Comparison of ENCODE assay signal across 9 cellular contexts in genomic region chr12:51820721-51821422, GRCh38. TPM values are rescaled to one million over a fixed set of nuclear protein-coding genes. Genes with fewer than 3 reads are reported as not detected.
DNase-seq lines count a peak whose midpoint lies in the region; ATAC-seq, FAIRE-seq and TF ChIP-seq lines count a peak whose summit lies in the region.
"Had no signal": no experiment of that assay in that cellular context is flagged by ENCODE, and none has a peak within 500 bp of the region (broad histone marks: within the 10 kb centered on the region; RNA-seq: fewer than 3 reads in every experiment).

No MANE protein-coding gene starts in this region.

- peak overlapping the region; percentile 62 for H4K5ac ChIP-seq in H1 (ENCODE audit: insufficient read length, low read depth, low read length)

- TF ChIP-seq CTCF in GM20000 (IDR thresholded peaks at IDR 0.05; ENCODE audit: extremely low read depth, missing control alignments) (peak; percentile 29), H1 (IDR thresholded peaks at IDR 0.05; ENCODE audit: control extremely low read depth in 1 of 3, insufficient read depth in 1 of 3, low read depth in 1 of 3, low read length in 3 of 3) (peak; percentile 31 to 64 (median 52))

- peaks cover 29% of the 10 kb centered on the region for H3K27me3 Mint-ChIP-seq in activated CD4-positive, alpha-beta memory T cell treated with anti-CD3 and anti-CD28 coated beads, Interleukin-2, amount 10 ng/mL, durations not matched to agents 7 days and 5 days
- no peaks in the 10 kb centered on the region for H3K27me3 Mint-ChIP-seq in natural killer cell treated with Interleukin-12 subunit alpha and Interleukin-12 subunit beta and Interleukin-15 and Interleukin-18, amount 100 ng/mL, for 72 hours

- WGBS in H1 (ENCODE audit: extremely low coverage in 1 of 2, insufficient coverage in 1 of 2, insufficient read length in 1 of 2, insufficient replicate concordance in 2 of 2, low coverage in 1 of 2, low lambda C conversion rate in 2 of 2, missing lambda C conversion rate in 1 of 2), 2 experiments: 1% methylated on average over 60 of the region's 94 CpGs; no CpG with 5 or more reads in 1 of the 2 experiments

- no peak overlapping the region for H2BK120ac ChIP-seq in H1 (replicated peaks; ENCODE audit: low read depth, low read length)

- no peaks in the 10 kb centered on the region; the same call in 1 of the 2 replicates for H3K79me1 ChIP-seq in H1 (ENCODE audit: low read depth, low read length)

- no peak overlapping the region for H2BK15ac ChIP-seq in H1 (ENCODE audit: low read length)

- no peak overlapping the region for H4K91ac ChIP-seq in H1 (replicated peaks; ENCODE audit: insufficient read length, low read length)

- H3K27ac ChIP-seq in H1 (ENCODE audit: low read depth, low read length): peak overlapping the region; percentile 70; the same call in 1 of the 2 replicates

- peak overlapping the region; percentile 63 to 80 (median 76) for H3K4me3 ChIP-seq in H1 (ENCODE audit: extremely low read depth in 1 of 4, insufficient read depth in 2 of 4, low read depth in 3 of 4, low read length in 4 of 4)

- peak overlapping the region; percentile 52; the same call in 1 of the 2 replicates for H2BK5ac ChIP-seq in H1 (ENCODE audit: low read depth, low read length)

- peak; percentile 35 to 70; a peak in 2 of 3 replicates for TF ChIP-seq POLR2A in H1 (IDR thresholded peaks at IDR 0.05; ENCODE audit: control extremely low read depth in 1 of 2, low read depth in 2 of 2, low read length in 2 of 2)

- no peak overlapping the region for H3K14ac ChIP-seq in H1 (ENCODE audit: insufficient read length)

- H3K4me2 ChIP-seq in H1 (ENCODE audit: insufficient read depth in 1 of 2, low read depth in 2 of 2, low read length in 2 of 2): peak overlapping the region; percentile 73 to 93

- peak; percentile 89 to 90 for ATAC-seq in natural killer cell treated with Interleukin-12 subunit alpha and Interleukin-12 subunit beta and Interleukin-15 and Interleukin-18, amount 100 ng/mL, for 72 hours
- peak; percentile 85 for ATAC-seq in stimulated activated naive CD8-positive, alpha-beta T cell treated with anti-CD3 and anti-CD28 coated beads, Interleukin-15, Interleukin-2, amounts not matched to agents 100 U/mL and 50 U/mL, for 24 hours
- ATAC-seq in HG02970 (IDR thresholded peaks at IDR 0.05; ENCODE audit: low FRiP score, unreplicated experiment) (no peak), HG02763 (IDR thresholded peaks at IDR 0.05; ENCODE audit: unreplicated experiment) (no peak)

- peak overlapping the region; percentile 90 for H4K8ac ChIP-seq in H1 (ENCODE audit: extremely low read depth, insufficient read depth, low read length)

- no peaks in the 10 kb centered on the region; a peak in 1 of 8 replicates for H3K36me3 ChIP-seq in H1 (ENCODE audit: control insufficient read depth in 2 of 4, insufficient read depth in 4 of 4, low read length in 3 of 4)

- TF ChIP-seq EP300 in H1 (IDR thresholded peaks at IDR 0.05; ENCODE audit: borderline replicate concordance in 1 of 2, low read depth in 2 of 2, low read length in 2 of 2): no peak

- no peaks in the 10 kb centered on the region for H3K9me3 Mint-ChIP-seq in activated CD4-positive, alpha-beta memory T cell treated with anti-CD3 and anti-CD28 coated beads, Interleukin-2, amount 10 ng/mL, durations not matched to agents 7 days and 5 days
- H3K9me3 Mint-ChIP-seq in natural killer cell treated with Interleukin-12 subunit alpha and Interleukin-12 subunit beta and Interleukin-15 and Interleukin-18, amount 100 ng/mL, for 72 hours: no peaks in the 10 kb centered on the region

- no peaks in the 10 kb centered on the region for H3K36me3 Mint-ChIP-seq in activated CD4-positive, alpha-beta memory T cell treated with anti-CD3 and anti-CD28 coated beads, Interleukin-2, amount 10 ng/mL, durations not matched to agents 7 days and 5 days (ENCODE audit: low read depth)
- no peaks in the 10 kb centered on the region for H3K36me3 Mint-ChIP-seq in natural killer cell treated with Interleukin-12 subunit alpha and Interleukin-12 subunit beta and Interleukin-15 and Interleukin-18, amount 100 ng/mL, for 72 hours

- peak overlapping the region; percentile 38 to 76 (median 70); a peak in 6 of 7 replicates for H3K9ac ChIP-seq in H1 (replicated peaks in 1 of 4; ENCODE audit: extremely low read depth in 1 of 4, low read depth in 3 of 4, low read length in 3 of 4)

- peaks cover 0 to 27% (median 22%) of the 10 kb centered on the region in 4 experiments; a peak in 5 of 7 replicates for H3K27me3 ChIP-seq in H1 (replicated peaks in 1 of 4; ENCODE audit: control insufficient read depth in 3 of 4, extremely low read depth in 1 of 4, insufficient read depth in 3 of 4, low read length in 3 of 4)

- DNase-seq in GM20000 (ENCODE audit: low spot score) (peak; percentile 64), NCI-H446 (lab: John Stamatoyannopoulos, UW) (peak; percentile 64 to 85), H1 (ENCODE audit: low read depth in 1 of 2, low spot score in 2 of 2) (peak in 1 of 2 experiments; percentile 86)
- peak; percentile 67 for DNase-seq in activated CD4-positive, alpha-beta memory T cell treated with anti-CD3 and anti-CD28 coated beads, Interleukin-2, amount 10 ng/mL, durations not matched to agents 7 days and 5 days
- peak; percentile 85 for DNase-seq in natural killer cell treated with Interleukin-12 subunit alpha and Interleukin-12 subunit beta and Interleukin-15 and Interleukin-18, amount 100 ng/mL, for 72 hours (ENCODE audit: low spot score)
- DNase-seq in stimulated activated naive CD8-positive, alpha-beta T cell treated with anti-CD3 and anti-CD28 coated beads, Interleukin-15, Interleukin-2, amounts not matched to agents 100 U/mL and 50 U/mL, for 24 hours: peak; percentile 87

- peaks cover 10% of the 10 kb centered on the region for H3K4me1 Mint-ChIP-seq in activated CD4-positive, alpha-beta memory T cell treated with anti-CD3 and anti-CD28 coated beads, Interleukin-2, amount 10 ng/mL, durations not matched to agents 7 days and 5 days
- H3K4me1 Mint-ChIP-seq in natural killer cell treated with Interleukin-12 subunit alpha and Interleukin-12 subunit beta and Interleukin-15 and Interleukin-18, amount 100 ng/mL, for 72 hours (ENCODE audit: low read depth in 2 of 2): peaks cover 5 to 7% of the 10 kb centered on the region in 2 donors

- peak overlapping the region; percentile 31; the same call in 1 of the 2 replicates for H2AFZ ChIP-seq in H1 (ENCODE audit: low read length)

- no peak overlapping the region for H2AK5ac ChIP-seq in H1 (ENCODE audit: low read depth, low read length)

- H2BK20ac ChIP-seq in H1 (ENCODE audit: low read length): no peak overlapping the region

- H3K23me2 ChIP-seq in H1 (ENCODE audit: low read depth, low read length): peaks cover 10% of the 10 kb centered on the region; the same call in 1 of the 2 replicates

- H3K4ac ChIP-seq in H1 (replicated peaks; ENCODE audit: insufficient read length, low read depth, low read length): no peak overlapping the region

- POLR2A ChIA-PET in activated CD4-positive, alpha-beta memory T cell treated with anti-CD3 and anti-CD28 coated beads, Interleukin-2, amount 10 ng/mL, durations not matched to agents 7 days and 5 days (lab: Charles Lee): interaction anchor here (1.0 to 1.6 kb wide), 4 partner anchors 10 to 603 kb away, joined by 3 to 8 read pairs (median 3); partner anchors contain the start of gene ATG101
- POLR2A ChIA-PET in H1 (lab: Charles Lee; ENCODE audit: partially characterized antibody): interaction anchor here (0.8 to 2.9 kb wide), 13 partner anchors 9 to 228 kb away, joined by 3 to 12 read pairs (median 4); no protein-coding TSS in a partner anchor

- no peaks in the 10 kb centered on the region for H3K79me2 ChIP-seq in H1 (ENCODE audit: control insufficient read depth in 1 of 2, insufficient read depth in 2 of 2, low read length in 2 of 2)

- H4K20me1 ChIP-seq in H1 (replicated peaks in 1 of 2; ENCODE audit: control insufficient read depth in 1 of 2, insufficient read depth in 2 of 2, low read length in 2 of 2): peaks cover 0 to 11% of the 10 kb centered on the region in 2 experiments

- TF ChIP-seq RAD21 in H1 (IDR thresholded peaks at IDR 0.05 in 1 of 2, conservative IDR thresholded peaks at IDR 0.05 in 1 of 2; ENCODE audit: low read depth in 2 of 2, low read length in 2 of 2): peak in 1 of 2 experiments; percentile 26; a peak in 1 of 4 replicates

- peak overlapping the region; percentile 61 for H3K4me3 Mint-ChIP-seq in activated CD4-positive, alpha-beta memory T cell treated with anti-CD3 and anti-CD28 coated beads, Interleukin-2, amount 10 ng/mL, durations not matched to agents 7 days and 5 days
- peak overlapping the region; percentile 82 for H3K4me3 Mint-ChIP-seq in natural killer cell treated with Interleukin-12 subunit alpha and Interleukin-12 subunit beta and Interleukin-15 and Interleukin-18, amount 100 ng/mL, for 72 hours

- no peak overlapping the region for H3K56ac ChIP-seq in H1 (replicated peaks; ENCODE audit: insufficient read length, low read depth, low read length)

- H3K9me3 ChIP-seq in H1 (ENCODE audit: insufficient read depth in 2 of 2, low read depth in 1 of 2, low read length in 1 of 2): no peaks in the 10 kb centered on the region

- H2BK12ac ChIP-seq in H1 (ENCODE audit: low read depth, low read length): no peak overlapping the region

- no peak overlapping the region for H3K23ac ChIP-seq in H1 (ENCODE audit: insufficient read length)

- no peak for FAIRE-seq in H1 (lab: Jason Lieb, UNC)
- FAIRE-seq: islet of Langerhans had no signal

- peak overlapping the region; percentile 83 for H3K18ac ChIP-seq in H1 (ENCODE audit: extremely low read depth, low read length)

- CTCF ChIA-PET in activated CD4-positive, alpha-beta memory T cell treated with anti-CD3 and anti-CD28 coated beads, Interleukin-2, amount 10 ng/mL, durations not matched to agents 7 days and 5 days (lab: Charles Lee): interaction anchor here (0.7 to 1.5 kb wide), 8 partner anchors 18 to 402 kb away, joined by 3 to 5 read pairs (median 4); no protein-coding TSS in a partner anchor
- CTCF ChIA-PET in H1 (lab: Charles Lee; ENCODE audit: partially characterized antibody): interaction anchor here (0.7 to 9.0 kb wide), 12 partner anchors 10 to 60 kb away, joined by 3 to 139 read pairs (median 4); no protein-coding TSS in a partner anchor

- no peak overlapping the region for H3K27ac Mint-ChIP-seq in activated CD4-positive, alpha-beta memory T cell treated with anti-CD3 and anti-CD28 coated beads, Interleukin-2, amount 10 ng/mL, durations not matched to agents 7 days and 5 days
- no peak overlapping the region for H3K27ac Mint-ChIP-seq in natural killer cell treated with Interleukin-12 subunit alpha and Interleukin-12 subunit beta and Interleukin-15 and Interleukin-18, amount 100 ng/mL, for 72 hours

- H3K4me1 ChIP-seq in H1 (replicated peaks in 1 of 4; ENCODE audit: control insufficient read depth in 3 of 4, insufficient read depth in 4 of 4, low read length in 3 of 4): peaks cover 0 to 11% (median 8%) of the 10 kb centered on the region in 4 experiments; a peak in 6 of 7 replicates

RNA-seq across cellular contexts. Expression of gene FIGNL2, which starts 27.6 kb away (rescaled TPM):
- under 1 TPM; 0.23 to 0.33 TPM for total RNA-seq in activated CD4-positive, alpha-beta memory T cell treated with anti-CD3 and anti-CD28 coated beads, Interleukin-2, amount 10 ng/mL, durations not matched to agents 7 days and 5 days
- total RNA-seq in H1 (2021; fragmentation: NEBNext Ultra II Directional; extraction: Animal tissue kit (Norgen Biotek cat#: 25700)): 6.5 and 7.5 TPM in 2 replicates
- polyA plus RNA-seq in H1 (2011; rRNA removed): 7.1 and 10.9 TPM in 2 replicates
- polyA plus RNA-seq in H1 (2011; cell fraction: cytosol; rRNA removed): 6.7 TPM
- polyA plus RNA-seq in H1 (2011; cell fraction: nucleus; rRNA removed): 12.7 TPM
- polyA plus RNA-seq in H1 (2012, experiment 1 of 2): 4.7 to 5.7 TPM (median 5.2 TPM) in 4 replicates
- 4.7 TPM for polyA plus RNA-seq in H1 (2012, experiment 2 of 2)
- polyA plus RNA-seq in H1 (2013, experiment 1 of 2): 2.7 TPM
- polyA plus RNA-seq in H1 (2013, experiment 2 of 2): 2.2 TPM
- 3.0 and 6.3 TPM in 2 replicates for polyA minus RNA-seq in H1 (2011; rRNA and poly(A)+ RNA removed)
- polyA minus RNA-seq in H1 (2011; cell fraction: cytosol; rRNA and poly(A)+ RNA removed): 7.0 TPM
- polyA minus RNA-seq in H1 (2011; cell fraction: nucleus; rRNA and poly(A)+ RNA removed): 11.2 TPM
- under 1 TPM; 0.40 to 0.78 TPM for total RNA-seq in natural killer cell treated with Interleukin-12 subunit alpha and Interleukin-12 subunit beta and Interleukin-15 and Interleukin-18, amount 100 ng/mL, for 72 hours

Comparison
In these comparisons a context has a peak if more than half of its experiments do, and no peak if none do; other contexts are left out.
1. ATAC-seq: peak in natural killer cell treated with Interleukin-12 subunit alpha and Interleukin-12 subunit beta and Interleukin-15 and Interleukin-18, amount 100 ng/mL, for 72 hours (2 of 2) and stimulated activated naive CD8-positive, alpha-beta T cell treated with anti-CD3 and anti-CD28 coated beads, Interleukin-15, Interleukin-2, amounts not matched to agents 100 U/mL and 50 U/mL, for 24 hours (single experiment); none in HG02970 (single experiment) and HG02763 (single experiment).